ENCODE assay signal across 22 cellular contexts in the genomic region with DNA sequence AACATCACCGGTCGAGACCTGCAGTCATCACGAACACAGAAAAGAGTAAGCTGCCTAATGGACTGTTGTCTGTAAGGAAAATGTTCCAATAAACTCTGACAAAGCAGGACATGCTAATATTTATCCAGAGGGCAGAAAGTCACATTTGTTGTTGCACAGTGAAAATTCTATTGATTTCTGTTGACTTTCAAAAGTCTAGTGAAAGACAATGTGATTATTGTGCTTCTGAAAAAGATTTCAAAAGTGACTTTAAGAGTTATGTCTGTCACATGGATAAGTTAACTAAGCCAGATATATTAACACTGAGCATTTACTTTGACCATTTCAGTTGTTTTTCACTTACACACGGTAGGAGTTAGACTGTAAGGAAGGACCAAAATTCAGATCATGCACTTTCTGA. TPM values are rescaled to one million over a fixed set of nuclear protein-coding genes. Genes with fewer than 3 reads are reported as not detected.
DNase-seq lines count a peak whose midpoint lies in the region; ATAC-seq and TF ChIP-seq lines count a peak whose summit lies in the region.
"Had no signal": no experiment of that assay in that cellular context is flagged by ENCODE, and none has a peak within 500 bp of the region (broad histone marks: within the 10 kb centered on the region; RNA-seq: fewer than 3 reads in every experiment).

No MANE protein-coding gene starts in this region.

- ATAC-seq in left lobe of liver (peak; percentile 99), HG03025 (IDR thresholded peaks at IDR 0.05; ENCODE audit: low FRiP score, unreplicated experiment) (no peak), HG02885 (IDR thresholded peaks at IDR 0.05; ENCODE audit: poor library complexity, unreplicated experiment) (no peak)
- no peak for ATAC-seq in CD8-positive, alpha-beta T cell

- H3K4me2 ChIP-seq in Karpas-422 (ENCODE audit: low read depth, low read length, poor library complexity, severe bottlenecking), result no peak overlapping the region
- H3K4me2 ChIP-seq: BLaER1 treated with 17β-estradiol and CSF1 and Interleukin-3, amounts not matched to agents 10 nM and 100 nM had no signal

- POLR2A ChIA-PET in CD8-positive, alpha-beta T cell (lab: Charles Lee), result no interaction called here

- H3K27ac Mint-ChIP-seq in CD8-positive, alpha-beta T cell, result no peak overlapping the region
- H3K27ac Mint-ChIP-seq: B cell; CD8-positive, alpha-beta memory T cell; IgD-negative memory B cell had no signal

- TF ChIP-seq CTCF in VCaP (conservative IDR thresholded peaks at IDR 0.05), result no peak
- TF ChIP-seq CTCF in CD8-positive, alpha-beta T cell (IDR thresholded peaks at IDR 0.05), result no peak

- no peaks in the 10 kb centered on the region for H3K9me2 ChIP-seq in Karpas-422 (replicated peaks; ENCODE audit: insufficient read depth, low read length)

- H3K4me3 Mint-ChIP-seq in CD8-positive, alpha-beta T cell, result no peak overlapping the region
- H3K4me3 Mint-ChIP-seq: B cell; CD8-positive, alpha-beta memory T cell; IgD-negative memory B cell had no signal

- H3K27ac ChIP-seq in Karpas-422 (ENCODE audit: low read length) (no peak overlapping the region), VCaP (peak overlapping the region; percentile 60)
- no peak overlapping the region for H3K27ac ChIP-seq in CD8-positive, alpha-beta T cell (ENCODE audit: low read depth, low read length)
- H3K27ac ChIP-seq: BLaER1 treated with 17β-estradiol and CSF1 and Interleukin-3, amounts not matched to agents 10 nM and 100 nM; GM23248; HL-60 had no signal

- CTCF ChIA-PET in CD8-positive, alpha-beta T cell (lab: Charles Lee), result no interaction called here

- H3K9ac ChIP-seq in Karpas-422 (ENCODE audit: low read length), result no peak overlapping the region
- H3K9ac ChIP-seq: BLaER1 treated with 17β-estradiol and CSF1 and Interleukin-3, amounts not matched to agents 10 nM and 100 nM; GM23248 had no signal

- no peaks in the 10 kb centered on the region for H4K20me1 ChIP-seq in Karpas-422 (ENCODE audit: insufficient read depth, low read depth, low read length)
- H4K20me1 ChIP-seq: BLaER1 treated with 17β-estradiol and CSF1 and Interleukin-3, amounts not matched to agents 10 nM and 100 nM had no signal

- H2AFZ ChIP-seq in Karpas-422 (ENCODE audit: low read length), result no peak overlapping the region
- H2AFZ ChIP-seq: GM23248 had no signal

- H3K4me1 Mint-ChIP-seq in CD8-positive, alpha-beta T cell (ENCODE audit: low read depth), result no peaks in the 10 kb centered on the region
- H3K4me1 Mint-ChIP-seq: B cell; CD8-positive, alpha-beta memory T cell; IgD-negative memory B cell had no signal

- H3K27me3 ChIP-seq in Karpas-422 (ENCODE audit: low read length), result no peaks in the 10 kb centered on the region
- H3K27me3 ChIP-seq in CD8-positive, alpha-beta T cell (ENCODE audit: insufficient read depth, low read length), result no peaks in the 10 kb centered on the region
- H3K27me3 ChIP-seq: BLaER1 treated with 17β-estradiol and CSF1 and Interleukin-3, amounts not matched to agents 10 nM and 100 nM had no signal

- intact Hi-C loops in CD8-positive, alpha-beta T cell (cut with DNase I, micrococcal nuclease), result loop anchor here in 1 of 2 experiments (5.0 kb wide), 1 partner anchor 33 kb away; no protein-coding TSS in a partner anchor

- no peaks in the 10 kb centered on the region for H3K36me3 ChIP-seq in Karpas-422 (ENCODE audit: insufficient read depth, low read length)
- no peaks in the 10 kb centered on the region for H3K36me3 ChIP-seq in CD8-positive, alpha-beta T cell (ENCODE audit: insufficient read depth, low read length)
- H3K36me3 ChIP-seq: HAP-1 had no signal

- H3K27me3 Mint-ChIP-seq in CD8-positive, alpha-beta T cell (ENCODE audit: low read depth), result peaks cover 13% of the 10 kb centered on the region

- H3K36me3 Mint-ChIP-seq in CD8-positive, alpha-beta T cell, result no peaks in the 10 kb centered on the region

- H3K9me3 ChIP-seq in Karpas-422 (ENCODE audit: low read length), result peaks cover 5% of the 10 kb centered on the region; the same call in 1 of the 2 replicates
- no peaks in the 10 kb centered on the region for H3K9me3 ChIP-seq in CD8-positive, alpha-beta T cell (ENCODE audit: low read length)

- no peak overlapping the region for H3K4me3 ChIP-seq in Karpas-422 (ENCODE audit: low read length)
- H3K4me3 ChIP-seq in CD8-positive, alpha-beta T cell (ENCODE audit: low read depth, low read length), result no peak overlapping the region
- H3K4me3 ChIP-seq: BLaER1 treated with 17β-estradiol and CSF1 and Interleukin-3, amounts not matched to agents 10 nM and 100 nM; GM23248; HAP-1 had no signal

- H3K4me1 ChIP-seq in Karpas-422 (ENCODE audit: low read length), result no peaks in the 10 kb centered on the region
- H3K4me1 ChIP-seq in CD8-positive, alpha-beta T cell (ENCODE audit: insufficient read depth, low read length), result no peaks in the 10 kb centered on the region
- H3K4me1 ChIP-seq: BLaER1 treated with 17β-estradiol and CSF1 and Interleukin-3, amounts not matched to agents 10 nM and 100 nM; HAP-1 had no signal

- peaks cover 22% of the 10 kb centered on the region for H3K9me3 Mint-ChIP-seq in CD8-positive, alpha-beta T cell

- H3K79me2 ChIP-seq in Karpas-422 (ENCODE audit: low read length), result no peaks in the 10 kb centered on the region

- DNase-seq in Karpas-422 (peak; percentile 38), left lobe of liver (ENCODE audit: low spot score) (no peak)
- no peak for DNase-seq in CD8-positive, alpha-beta T cell
- DNase-seq: CD8-positive, alpha-beta memory T cell; COR-L47; DMS 273 treated with DMSO at 0.1 percent for 48 hours; DMS53; DND-41; EL; GM23248 had no signal

RNA-seq across cellular contexts. Expression of a gene that starts 9.3 kb away (rescaled TPM):
- total RNA-seq in Karpas-422 (2014; rRNA removed; shearing (Covaris generic); ENCODE audit: low replicate concordance), result 41.1 and 64.0 TPM in 2 replicates
- total RNA-seq in left lobe of liver, result 16.1 TPM
- total RNA-seq in CD8-positive, alpha-beta T cell, result 10 to 100 TPM; 82.2 to 89.8 TPM

RNA-seq across cellular contexts. Expression of a gene that starts 31.3 kb away (rescaled TPM):
- total RNA-seq in Karpas-422 (2014; rRNA removed; shearing (Covaris generic); ENCODE audit: low replicate concordance), result not detected in 2 replicates
- total RNA-seq in left lobe of liver, result 22.0 TPM
- total RNA-seq in CD8-positive, alpha-beta T cell, result under 1 TPM; 0.05 to 0.06 TPM
- total RNA-seq: A172; B cell; CD8-positive, alpha-beta memory T cell; G401; GM23248; H4; HT1080 had no signal

Comparison
In these comparisons a context has a peak if more than half of its experiments do, and no peak if none do; other contexts are left out.
1. RNA of a gene that starts 31.3 kb away (total RNA-seq): 22.0 TPM in left lobe of liver (single experiment); 0.05 to 0.06 TPM in CD8-positive, alpha-beta T cell and not detected in Karpas-422; every median in the first group is over 10 times any median in the second.